12 cellular contexts compared by ENCODE assay signal in the genomic region with DNA sequence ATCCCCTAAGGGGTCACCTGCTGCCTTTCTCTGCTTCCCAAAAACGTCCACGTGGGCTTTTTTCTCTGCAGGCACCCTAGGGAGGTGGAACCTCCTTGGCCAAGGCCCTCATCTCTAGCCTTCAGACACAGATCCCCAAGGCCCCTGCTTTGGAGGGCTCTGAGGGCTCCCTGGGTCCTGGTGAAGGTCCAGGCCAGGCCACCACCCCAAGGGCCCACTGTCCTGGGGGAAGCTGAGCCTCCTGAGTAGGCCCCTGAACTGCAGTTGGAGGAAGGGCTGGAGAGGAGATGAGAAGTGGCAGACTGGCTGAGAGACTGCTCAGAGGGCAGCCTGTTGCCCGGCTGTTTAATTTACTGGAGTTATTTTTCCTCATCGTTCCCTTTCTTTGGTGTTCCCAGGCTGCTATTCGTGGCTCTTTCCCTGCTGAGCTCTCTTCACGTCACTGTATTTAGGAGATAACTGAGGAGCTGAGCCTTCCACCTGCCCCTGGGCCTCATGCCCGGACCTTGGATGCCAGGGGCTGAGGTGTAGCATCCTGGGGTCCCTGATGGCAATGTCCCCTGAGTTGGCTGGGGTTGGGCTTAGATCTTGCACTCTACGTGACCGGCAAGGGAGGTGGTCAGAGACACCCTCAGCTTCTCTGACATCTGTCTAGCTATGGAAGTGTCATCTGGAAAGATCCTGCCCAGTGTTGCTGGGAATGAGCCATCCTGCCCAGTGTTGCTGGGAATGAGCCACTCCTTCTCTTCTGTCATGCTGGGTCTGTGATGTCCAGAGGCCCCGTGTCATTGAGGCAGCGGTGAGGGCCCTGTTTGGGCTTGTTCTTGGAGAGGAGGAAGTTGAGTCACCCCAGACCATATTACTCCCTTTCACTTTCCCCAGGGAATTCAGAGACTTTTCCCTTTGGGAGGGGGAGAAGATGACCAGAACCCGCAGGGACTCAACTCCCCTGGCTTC.
DNase-seq lines count a peak whose midpoint lies in the region; ATAC-seq, FAIRE-seq and TF ChIP-seq lines count a peak whose summit lies in the region.
"Had no signal": no experiment of that assay in that cellular context is flagged by ENCODE, and none has a peak within 500 bp of the region (broad histone marks: within the 10 kb centered on the region; RNA-seq: fewer than 3 reads in every experiment).

No MANE protein-coding gene starts in this region.

- H3K27me3 Mint-ChIP-seq in T-cell: peaks cover 0 to 2% of the 10 kb centered on the region in 2 donors
- H3K27me3 Mint-ChIP-seq: activated T-cell treated with anti-CD3 and anti-CD28 coated beads, Interleukin-2, amount 50 U/mL, for 24 hours had no signal

- DNase-seq in HK-2 (ENCODE audit: unreplicated experiment) (peak; percentile 38), GM12878 (ENCODE audit: low read depth, low spot score) (no peak), left cardiac atrium (peak; percentile 70), tibial artery (peak; percentile 69 to 90), SIG-M5 (lab: John Stamatoyannopoulos, UW) (no peak), NOMO-1 treated with DMSO at 0.1 percent for 48 hours (lab: John Stamatoyannopoulos, UW; ENCODE audit: unreplicated experiment) (no peak), DMS 273 treated with DMSO at 0.1 percent for 48 hours (lab: John Stamatoyannopoulos, UW) (no peak), T-cell (no peak)
- DNase-seq: activated T-cell treated with anti-CD3 and anti-CD28 coated beads, Interleukin-2, amount 50 U/mL, for 24 hours; erythroblast; NCI-H2107 had no signal

- intact Hi-C loops in GM12878 (cut with micrococcal nuclease; ENCODE audit: unreplicated experiment): no loop called here
- intact Hi-C loops in left cardiac atrium (cut with DNase I): loop anchor here in 1 of 2 donors (5.0 kb wide), 1 partner anchor 35 kb away; no protein-coding TSS in a partner anchor
- intact Hi-C loops in tibial artery (cut with DNase I; ENCODE audit: low total_unique reads): loop anchor here (5.0 kb wide), 1 partner anchor 40 kb away; no protein-coding TSS in a partner anchor

- FAIRE-seq in GM12878 (lab: Jason Lieb, UNC): no peak

- CTCF ChIA-PET in GM12878 (lab: Yijun Ruan, JAX): interaction anchor here (0.6 to 1.3 kb wide), 2 partner anchors 83 to 183 kb away, joined by 3 read pairs; no protein-coding TSS in a partner anchor
- CTCF ChIA-PET in T-cell (lab: Charles Lee): no interaction called here

- no peak overlapping the region for H3K4me3 Mint-ChIP-seq in T-cell
- H3K4me3 Mint-ChIP-seq: activated T-cell treated with anti-CD3 and anti-CD28 coated beads, Interleukin-2, amount 50 U/mL, for 24 hours; T-helper 1 cell treated with Interleukin-12 subunit alpha and Interleukin-12 subunit beta and Interleukin-4 antibody, amounts not matched to agents 30 μg/mL and 1 μg/mL, for 36 hours had no signal

- POLR2A ChIA-PET in GM12878 (lab: Charles Lee) (no interaction called here), T-cell (lab: Charles Lee) (no interaction called here)

- no peak for TF ChIP-seq POLR2A in GM12878 (IDR thresholded peaks at IDR 0.05; ENCODE audit: low read depth, low read length)

- no peaks in the 10 kb centered on the region for H3K4me1 Mint-ChIP-seq in T-cell

- no TSS peak for BruUV-seq in GM12878 (replicated peaks; lab: Mats Ljungman, UMichigan)

- no peaks in the 10 kb centered on the region for H3K79me2 ChIP-seq in GM12878 (ENCODE audit: control insufficient read depth, insufficient read depth, low read length)

- TF ChIP-seq RAD21 in GM12878 (IDR thresholded peaks at IDR 0.05; ENCODE audit: insufficient read depth, low read depth, low read length): no peak

- RAD21 ChIA-PET in GM12878 (lab: Charles Lee; ENCODE audit: unreplicated experiment): no interaction called here

- no peak for TF ChIP-seq EP300 in GM12878 (IDR thresholded peaks at IDR 0.05; ENCODE audit: borderline replicate concordance in 1 of 2, control insufficient read depth in 1 of 2, low read depth in 2 of 2, low read length in 2 of 2)

- H2AFZ ChIP-seq in GM12878 (ENCODE audit: control insufficient read depth, low read depth, low read length): peak overlapping the region; percentile 34; the same call in 1 of the 2 replicates

- H3K36me3 ChIP-seq in GM12878 (ENCODE audit: control insufficient read depth in 2 of 2, insufficient read depth in 2 of 2, low read length in 1 of 2): no peaks in the 10 kb centered on the region
- H3K36me3 ChIP-seq in tibial artery: peaks cover 0 to 14% (median 0%) of the 10 kb centered on the region in 3 donors

- SMC1A ChIA-PET in GM12878 (lab: Charles Lee; ENCODE audit: uncharacterized antibody, unreplicated experiment): no interaction called here

- TF ChIP-seq CTCF in GM12878 (IDR thresholded peaks at IDR 0.05 in 2 of 3, conservative IDR thresholded peaks at IDR 0.05 in 1 of 3; ENCODE audit: control insufficient read depth in 2 of 3, extremely low read depth in 1 of 3, insufficient read depth in 1 of 3, low read depth in 3 of 3, low read length in 3 of 3) (no peak), tibial artery (IDR thresholded peaks at IDR 0.05) (no peak)

- in situ Hi-C loops in GM12878 (cut with MboI): no loop called here

- H3K36me3 Mint-ChIP-seq in T-cell: no peaks in the 10 kb centered on the region

- no peaks in the 10 kb centered on the region for H3K9me3 Mint-ChIP-seq in T-cell
- H3K9me3 Mint-ChIP-seq: activated T-cell treated with anti-CD3 and anti-CD28 coated beads, Interleukin-2, amount 50 U/mL, for 24 hours; T-helper 1 cell treated with Interleukin-12 subunit alpha and Interleukin-12 subunit beta and Interleukin-4 antibody, amounts not matched to agents 30 μg/mL and 1 μg/mL, for 36 hours had no signal

- 0 out of 2 replicates have a peak overlapping the region, but pooled peaks have one; percentile 17 for H3K4me2 ChIP-seq in GM12878 (ENCODE audit: control insufficient read depth, insufficient read depth)

- H3K9me3 ChIP-seq in GM12878 (replicated peaks; ENCODE audit: control insufficient read depth, insufficient read depth, low read length) (no peaks in the 10 kb centered on the region), tibial artery (no peaks in the 10 kb centered on the region)

- H3K27ac ChIP-seq in GM12878 (ENCODE audit: control insufficient read depth, insufficient read depth) (no peak overlapping the region), tibial artery (peak overlapping the region; percentile 88 to 90)

- H3K27ac Mint-ChIP-seq in T-cell: no peak overlapping the region
- H3K27ac Mint-ChIP-seq: activated T-cell treated with anti-CD3 and anti-CD28 coated beads, Interleukin-2, amount 50 U/mL, for 24 hours; T-helper 1 cell treated with Interleukin-12 subunit alpha and Interleukin-12 subunit beta and Interleukin-4 antibody, amounts not matched to agents 30 μg/mL and 1 μg/mL, for 36 hours had no signal

- no peak overlapping the region for H3K9ac ChIP-seq in GM12878 (ENCODE audit: control insufficient read depth, insufficient read depth, low read length)

- H3K27me3 ChIP-seq in GM12878 (replicated peaks in 1 of 2; ENCODE audit: control insufficient read depth in 2 of 2, insufficient read depth in 2 of 2, low read length in 1 of 2) (no peaks in the 10 kb centered on the region; a peak in 1 of 4 replicates), tibial artery (no peaks in the 10 kb centered on the region)

- no peaks in the 10 kb centered on the region for H4K20me1 ChIP-seq in GM12878 (ENCODE audit: control insufficient read depth, insufficient read depth)

- peaks cover 12% of the 10 kb centered on the region for H3K4me1 ChIP-seq in GM12878 (ENCODE audit: control insufficient read depth, insufficient read depth, low read length)
- peaks cover 0 to 45% (median 32%) of the 10 kb centered on the region in 4 donors for H3K4me1 ChIP-seq in tibial artery

- no peak overlapping the region for H3K4me3 ChIP-seq in GM12878
- no peak overlapping the region for H3K4me3 ChIP-seq in tibial artery

- ATAC-seq in GM12878: no peak
- ATAC-seq in left cardiac atrium: peak; percentile 36 to 63
- ATAC-seq in T-cell (replicated peaks in 1 of 4): no peak

- WGBS in GM12878 (ENCODE audit: insufficient coverage, insufficient replicate concordance, low lambda C conversion rate, missing lambda C conversion rate): 32% methylated on average over 12 of the region's 12 CpGs

TF ChIP-seq in GM12878, 131 proteins besides CTCF, POLR2A, EP300 and RAD21 (continues in another document):
- TF ChIP-seq MYB (IDR thresholded peaks at IDR 0.05; ENCODE audit: borderline replicate concordance, low read depth, low read length): no peak
- TF ChIP-seq, protein P1, sequence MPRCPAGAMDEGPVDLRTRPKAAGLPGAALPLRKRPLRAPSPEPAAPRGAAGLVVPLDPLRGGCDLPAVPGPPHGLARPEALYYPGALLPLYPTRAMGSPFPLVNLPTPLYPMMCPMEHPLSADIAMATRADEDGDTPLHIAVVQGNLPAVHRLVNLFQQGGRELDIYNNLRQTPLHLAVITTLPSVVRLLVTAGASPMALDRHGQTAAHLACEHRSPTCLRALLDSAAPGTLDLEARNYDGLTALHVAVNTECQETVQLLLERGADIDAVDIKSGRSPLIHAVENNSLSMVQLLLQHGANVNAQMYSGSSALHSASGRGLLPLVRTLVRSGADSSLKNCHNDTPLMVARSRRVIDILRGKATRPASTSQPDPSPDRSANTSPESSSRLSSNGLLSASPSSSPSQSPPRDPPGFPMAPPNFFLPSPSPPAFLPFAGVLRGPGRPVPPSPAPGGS (IDR thresholded peaks at IDR 0.05; ENCODE audit: borderline replicate concordance, insufficient read depth, low read depth, low read length, poor library complexity, severe bottlenecking): no peak
- TF ChIP-seq, protein P2, sequence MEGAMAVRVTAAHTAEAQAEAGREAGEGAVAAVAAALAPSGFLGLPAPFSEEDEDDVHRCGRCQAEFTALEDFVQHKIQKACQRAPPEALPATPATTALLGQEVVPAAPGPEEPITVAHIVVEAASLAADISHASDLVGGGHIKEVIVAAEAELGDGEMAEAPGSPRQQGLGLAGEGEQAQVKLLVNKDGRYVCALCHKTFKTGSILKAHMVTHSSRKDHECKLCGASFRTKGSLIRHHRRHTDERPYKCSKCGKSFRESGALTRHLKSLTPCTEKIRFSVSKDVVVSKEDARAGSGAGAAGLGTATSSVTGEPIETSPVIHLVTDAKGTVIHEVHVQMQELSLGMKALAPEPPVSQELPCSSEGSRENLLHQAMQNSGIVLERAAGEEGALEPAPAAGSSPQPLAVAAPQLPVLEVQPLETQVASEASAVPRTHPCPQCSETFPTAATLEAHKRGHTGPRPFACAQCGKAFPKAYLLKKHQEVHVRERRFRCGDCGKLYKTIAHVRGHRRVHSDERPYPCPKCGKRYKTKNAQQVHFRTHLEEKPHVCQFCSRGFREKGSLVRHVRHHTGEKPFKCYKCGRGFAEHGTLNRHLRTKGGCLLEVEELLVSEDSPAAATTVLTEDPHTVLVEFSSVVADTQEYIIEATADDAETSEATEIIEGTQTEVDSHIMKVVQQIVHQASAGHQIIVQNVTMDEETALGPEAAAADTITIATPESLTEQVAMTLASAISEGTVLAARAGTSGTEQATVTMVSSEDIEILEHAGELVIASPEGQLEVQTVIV (IDR thresholded peaks at IDR 0.05; ENCODE audit: borderline replicate concordance, partially characterized antibody): no peak
- no peak for TF ChIP-seq BCL11A (IDR thresholded peaks at IDR 0.05; ENCODE audit: low read depth, low read length)

Comparison
In these comparisons a context has a peak if more than half of its experiments do, and no peak if none do; other contexts are left out.
1. DNase-seq: peak in HK-2 (single experiment), left cardiac atrium (single experiment) and tibial artery (2 of 2); none in GM12878 (single experiment), SIG-M5 (single experiment), NOMO-1 treated with DMSO at 0.1 percent for 48 hours (single experiment), DMS 273 treated with DMSO at 0.1 percent for 48 hours (single experiment) and T-cell (0 of 34).
2. ATAC-seq: peak in left cardiac atrium (2 of 2); none in GM12878 (single experiment) and T-cell (0 of 4).